Comparison of ENCODE assay signal across 1 cellular context in genomic region chr5:10634056-10634455, GRCh38.
TF ChIP-seq lines count a peak whose summit lies in the region.

No MANE protein-coding gene starts in this region.

TF ChIP-seq in K562, 482 proteins besides CTCF, POLR2A, EP300 and RAD21 (continued from another document):
- TF ChIP-seq FOXP4 (CRISPR knock-in tag; IDR thresholded peaks at IDR 0.05; ENCODE audit: borderline replicate concordance) (no peak), XRCC4 (IDR thresholded peaks at IDR 0.05; ENCODE audit: extremely low read depth, insufficient read depth, insufficient read length) (no peak)
